Comparison of ENCODE assay signal across 8 cellular contexts in genomic region chr2:10303174-10303633, GRCh38. TPM values are rescaled to one million over a fixed set of nuclear protein-coding genes. Genes with fewer than 3 reads are reported as not detected.
DNase-seq lines count a peak whose midpoint lies in the region; ATAC-seq, FAIRE-seq and TF ChIP-seq lines count a peak whose summit lies in the region.

No MANE protein-coding gene starts in this region.

- peak; percentile 26 to 42 for ATAC-seq in A549
- ATAC-seq in GM21447 (IDR thresholded peaks at IDR 0.05; ENCODE audit: unreplicated experiment) = peak; percentile 10
- peak; percentile 7 for ATAC-seq in body of pancreas
- ATAC-seq in right lobe of liver = peak in 1 of 4 donors; percentile 0
- ATAC-seq in thoracic aorta (ENCODE audit: insufficient number of reproducible peaks, low FRiP score, low read depth) = no peak
- no peak for ATAC-seq in GM21737 (IDR thresholded peaks at IDR 0.05; ENCODE audit: unreplicated experiment)

- CTCF ChIA-PET in A549 (lab: Yijun Ruan, JAX) = interaction anchor here (0.6 to 14.1 kb wide), 25 partner anchors 9 to 464 kb away, joined by 3 to 215 read pairs (median 4); no protein-coding TSS in a partner anchor

- POLR2A ChIA-PET in A549 (lab: Yijun Ruan, JAX) = interaction anchor here (0.6 to 1.2 kb wide), 9 partner anchors 13 to 105 kb away, joined by 3 to 7 read pairs (median 4); no protein-coding TSS in a partner anchor

- peak overlapping the region; percentile 84 for H3K4me3 ChIP-seq in A549
- peak overlapping the region; percentile 87 for H3K4me3 ChIP-seq in MM.1S (ENCODE audit: low read length)
- H3K4me3 ChIP-seq in body of pancreas = peak overlapping the region; percentile 11 to 64
- H3K4me3 ChIP-seq in right lobe of liver = peak overlapping the region; percentile 77 to 90 (median 90)
- H3K4me3 ChIP-seq in thoracic aorta = peak overlapping the region; percentile 86

- no peak for TF ChIP-seq EP300 in A549 (IDR thresholded peaks at IDR 0.05)

- peak overlapping the region; percentile 94 for H3K4me2 ChIP-seq in A549
- peak overlapping the region; percentile 99 for H3K4me2 ChIP-seq in MM.1S (ENCODE audit: low read depth, low read length)

- no peaks in the 10 kb centered on the region for H3K36me3 ChIP-seq in MM.1S (replicated peaks; ENCODE audit: insufficient read depth, low read length)
- H3K36me3 ChIP-seq in body of pancreas (replicated peaks in 1 of 2; ENCODE audit: insufficient read depth in 1 of 2, low read depth in 2 of 2) = no peaks in the 10 kb centered on the region
- no peaks in the 10 kb centered on the region for H3K36me3 ChIP-seq in right lobe of liver
- H3K36me3 ChIP-seq in thoracic aorta = no peaks in the 10 kb centered on the region

- no peak for TF ChIP-seq CTCF in A549 (IDR thresholded peaks at IDR 0.05)
- TF ChIP-seq CTCF in MM.1S (IDR thresholded peaks at IDR 0.05; ENCODE audit: low read length) = no peak
- peak in 1 of 7 experiments; percentile 9 for TF ChIP-seq CTCF in body of pancreas (IDR thresholded peaks at IDR 0.05)
- no peak for TF ChIP-seq CTCF in right lobe of liver (IDR thresholded peaks at IDR 0.05)
- TF ChIP-seq CTCF in thoracic aorta (IDR thresholded peaks at IDR 0.05) = no peak
- TF ChIP-seq CTCF in GM10266 (IDR thresholded peaks at IDR 0.05; ENCODE audit: control insufficient read depth, insufficient read depth, low read depth, missing control alignments) = no peak

- intact Hi-C loops in body of pancreas (cut with DNase I) = no loop called here
- intact Hi-C loops in right lobe of liver (cut with DNase I) = loop anchor here (5.0 to 10.0 kb wide), 2 partner anchors 62 to 104 kb away; no protein-coding TSS in a partner anchor

- H3K9me3 ChIP-seq in A549 = peaks cover 6% of the 10 kb centered on the region
- H3K9me3 ChIP-seq in MM.1S (replicated peaks; ENCODE audit: insufficient read depth, low read length) = no peaks in the 10 kb centered on the region
- no peaks in the 10 kb centered on the region for H3K9me3 ChIP-seq in body of pancreas
- no peaks in the 10 kb centered on the region for H3K9me3 ChIP-seq in right lobe of liver
- H3K9me3 ChIP-seq in thoracic aorta = no peaks in the 10 kb centered on the region

- H3K79me2 ChIP-seq in MM.1S (ENCODE audit: low read length) = peaks cover 52% of the 10 kb centered on the region

- H3K9me2 ChIP-seq in MM.1S (replicated peaks; ENCODE audit: insufficient read depth, low read length) = no peaks in the 10 kb centered on the region

- H3F3A ChIP-seq in MM.1S (ENCODE audit: insufficient read depth, low read length) = peaks cover 20% of the 10 kb centered on the region

- no peak for FAIRE-seq in A549 (lab: Jason Lieb, UNC)

- H3K4me1 ChIP-seq in A549 (peaks cover 56% of the 10 kb centered on the region), MM.1S (ENCODE audit: low read length) (0 out of 2 replicates have a peak, but pooled peaks cover 4% of the 10 kb centered on the region), body of pancreas (peaks cover 46% of the 10 kb centered on the region), right lobe of liver (peaks cover 0 to 38% (median 10%) of the 10 kb centered on the region in 4 donors), thoracic aorta (ENCODE audit: control insufficient read depth in 1 of 2, low read depth in 2 of 2) (peaks cover 6 to 34% of the 10 kb centered on the region in 2 donors)

- no peak for TF ChIP-seq RAD21 in A549 (conservative IDR thresholded peaks at IDR 0.05 in 1 of 2, IDR thresholded peaks at IDR 0.05 in 1 of 2)

- TF ChIP-seq POLR2A in A549 (IDR thresholded peaks at IDR 0.05; ENCODE audit: low read length) (no peak), body of pancreas (IDR thresholded peaks at IDR 0.05) (no peak), right lobe of liver (IDR thresholded peaks at IDR 0.05) (no peak)

- H3K9ac ChIP-seq in MM.1S (ENCODE audit: low read length) = peak overlapping the region; percentile 74

- H4K20me1 ChIP-seq in MM.1S (ENCODE audit: insufficient read depth, low read length) = peaks cover 15% of the 10 kb centered on the region; the same call in 1 of the 2 replicates

- peak overlapping the region; percentile 55; the same call in 1 of the 2 replicates for H2AFZ ChIP-seq in MM.1S (ENCODE audit: low read length)

- H3K27ac ChIP-seq in A549 = peak overlapping the region; percentile 95 to 98
- H3K27ac ChIP-seq in MM.1S (ENCODE audit: low read length) = peak overlapping the region; percentile 63; the same call in 1 of the 2 replicates
- H3K27ac ChIP-seq in body of pancreas = peak overlapping the region; percentile 31 to 90 (median 82)
- peak overlapping the region; percentile 38 to 93 (median 88) for H3K27ac ChIP-seq in right lobe of liver
- peak overlapping the region; percentile 53 to 55 for H3K27ac ChIP-seq in thoracic aorta

- WGBS in A549 (ENCODE audit: missing lambda C conversion rate) = under 1% methylated on average over 33 of the region's 42 CpGs
- 1% methylated on average over 42 of the region's 42 CpGs; no CpG with 5 or more reads in 1 of the 2 donors for WGBS in body of pancreas, 2 donors
- WGBS in right lobe of liver (ENCODE audit: insufficient coverage, low coverage, low lambda C conversion rate, missing lambda C conversion rate) = 0% methylated on average over 13 of the region's 42 CpGs

- DNase-seq in A549 (ENCODE audit: low read depth in 1 of 2, low spot score in 1 of 2) = no peak
- no peak for DNase-seq in MM.1S
- peak in 1 of 4 donors; percentile 34 for DNase-seq in body of pancreas
- peak in 2 of 3 donors; percentile 47 to 54 for DNase-seq in right lobe of liver
- DNase-seq in thoracic aorta (ENCODE audit: low spot score) = no peak
- no peak for DNase-seq in GM10266 (ENCODE audit: extremely low spot score)

- H3K27me3 ChIP-seq in MM.1S (replicated peaks; ENCODE audit: insufficient read depth, low read length) = no peaks in the 10 kb centered on the region
- no peaks in the 10 kb centered on the region for H3K27me3 ChIP-seq in body of pancreas
- no peaks in the 10 kb centered on the region for H3K27me3 ChIP-seq in right lobe of liver
- no peaks in the 10 kb centered on the region for H3K27me3 ChIP-seq in thoracic aorta (replicated peaks; ENCODE audit: insufficient read depth)

TF ChIP-seq in A549, 52 proteins besides CTCF, POLR2A, EP300 and RAD21:
- peak; percentile 50; the same call in 1 of the 2 replicates for TF ChIP-seq PHF8 (IDR thresholded peaks at IDR 0.05; ENCODE audit: borderline replicate concordance, low read depth)
- 0 out of 2 replicates have a peak, but pooled peaks have one; percentile 56 for TF ChIP-seq KDM1A (IDR thresholded peaks at IDR 0.05; ENCODE audit: low read depth)
- TF ChIP-seq MAZ (IDR thresholded peaks at IDR 0.05; ENCODE audit: borderline replicate concordance, low read depth, low read length) = no peak
- no peak for TF ChIP-seq ZSCAN20 (CRISPR knock-in tag; IDR thresholded peaks at IDR 0.05)
- no peak for TF ChIP-seq PBX3 (IDR thresholded peaks at IDR 0.05)
- TF ChIP-seq HOXB5 (CRISPR knock-in tag; IDR thresholded peaks at IDR 0.05) = 0 out of 2 replicates have a peak, but pooled peaks have one; percentile 5
- no peak for TF ChIP-seq HOXA7 (CRISPR knock-in tag; IDR thresholded peaks at IDR 0.05)
- no peak for TF ChIP-seq TFCP2L1 (CRISPR knock-in tag; IDR thresholded peaks at IDR 0.05)
- TF ChIP-seq FOSL2 (IDR thresholded peaks at IDR 0.05) = no peak
- no peak for TF ChIP-seq FOSL2 (CRISPR knock-in tag; IDR thresholded peaks at IDR 0.05)

RNA-seq across cellular contexts. Expression of gene HPCAL1, which starts 0.5 kb away (rescaled TPM):
- polyA plus RNA-seq in A549 (2011; rRNA removed) = 37.8 and 44.4 TPM in 2 replicates
- 146 and 175 TPM in 2 replicates for polyA plus RNA-seq in A549 (2012; cell fraction: cytosol; rRNA removed)
- polyA plus RNA-seq in A549 (2012; cell fraction: nucleus; rRNA removed) = 151 and 164 TPM in 2 replicates
- 66.4 to 78.8 TPM (median 66.9 TPM) in 3 replicates for polyA plus RNA-seq in A549 (2017; fragmentation: RNase III; extraction: RNeasy Plus Mini Kit Qiagen cat#74134 plus additional on column Dnase treatment)
- 26.0 and 43.0 TPM in 2 replicates for polyA minus RNA-seq in A549 (2011; rRNA and poly(A)+ RNA removed)
- total RNA-seq in body of pancreas = 10 to 100 TPM; 41.0 to 66.3 TPM
- total RNA-seq in right lobe of liver = 10 to 100 TPM; 23.1 to 68.8 (median 29.1) TPM
- total RNA-seq in thoracic aorta = 10 to 100 TPM; 34.6 to 50.2 TPM

Comparison
In these comparisons a context has a peak if more than half of its experiments do, and no peak if none do; other contexts are left out.
1. ATAC-seq: peak in A549 (2 of 2), GM21447 (single experiment) and body of pancreas (single experiment); none in thoracic aorta (single experiment) and GM21737 (single experiment).
2. DNase-seq: peak in right lobe of liver (2 of 3); none in A549 (0 of 2), MM.1S (single experiment), thoracic aorta (single experiment) and GM10266 (single experiment).
3. H3K4me3 ChIP-seq: peak in every context shown above with its lines; median percentile 90 in right lobe of liver; 87 in MM.1S; 86 in thoracic aorta; 84 in A549; 38 in body of pancreas.
4. Peak in every context shown above with its lines, with median percentiles within 50 percentile points of each other: H3K27ac ChIP-seq.